1 cellular context compared by ENCODE assay signal in the genomic region with DNA sequence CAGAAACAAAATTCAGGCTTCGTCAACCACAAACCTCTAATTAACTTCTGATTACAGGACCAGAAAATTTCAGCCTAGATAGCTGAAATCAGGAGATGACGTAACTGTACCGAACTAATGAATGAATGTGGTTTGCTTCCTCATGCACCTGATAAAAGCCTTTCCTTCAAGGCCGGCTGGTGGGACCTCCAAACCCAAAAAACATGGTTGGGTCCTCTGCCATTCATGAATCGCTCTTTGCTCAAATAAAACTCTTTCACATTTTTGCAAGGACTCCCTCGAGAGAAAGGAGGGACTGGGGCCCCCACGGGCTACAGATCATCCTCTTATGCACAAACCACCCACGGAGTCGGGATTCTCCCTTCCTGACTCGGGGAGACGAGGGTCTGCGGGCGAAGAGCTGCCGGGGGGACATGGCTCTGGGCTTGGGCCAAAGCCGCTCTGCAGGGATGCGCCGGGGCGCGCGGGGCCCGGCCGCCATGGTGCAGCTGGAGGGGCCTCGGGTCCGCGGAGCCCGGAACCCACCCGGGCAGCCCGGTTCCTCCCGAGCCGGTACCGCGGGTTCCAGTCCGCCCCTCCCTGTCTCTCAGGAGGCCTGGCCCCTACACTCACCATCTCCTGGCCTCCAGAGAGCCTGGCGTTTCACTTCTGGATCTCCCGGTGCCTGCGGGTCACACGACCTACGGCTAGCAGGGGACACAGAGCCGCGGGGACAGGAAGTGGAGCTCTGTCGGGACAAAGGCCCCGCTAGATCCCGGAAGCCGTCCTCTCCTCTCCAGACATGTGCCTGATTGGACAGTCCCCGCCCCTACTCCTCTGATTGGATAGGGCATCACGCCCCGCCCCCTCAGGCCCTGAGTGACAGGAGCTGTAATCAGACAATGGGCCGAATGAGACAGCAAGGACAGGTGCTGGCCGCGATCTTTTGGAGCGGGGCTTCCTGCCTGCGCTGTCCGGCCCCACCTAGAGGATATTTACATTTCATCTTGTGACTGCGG.
TF ChIP-seq lines count a peak whose summit lies in the region.

Gene ZNF195 (minus strand): TSS at position 721 of the 998 bp plus-strand sequence. CDS start 106 bp downstream, at position 615.

TF ChIP-seq in K562, 482 proteins besides CTCF, POLR2A, EP300 and RAD21 (continued from another document and continues in another):
- TF ChIP-seq, protein P1, sequence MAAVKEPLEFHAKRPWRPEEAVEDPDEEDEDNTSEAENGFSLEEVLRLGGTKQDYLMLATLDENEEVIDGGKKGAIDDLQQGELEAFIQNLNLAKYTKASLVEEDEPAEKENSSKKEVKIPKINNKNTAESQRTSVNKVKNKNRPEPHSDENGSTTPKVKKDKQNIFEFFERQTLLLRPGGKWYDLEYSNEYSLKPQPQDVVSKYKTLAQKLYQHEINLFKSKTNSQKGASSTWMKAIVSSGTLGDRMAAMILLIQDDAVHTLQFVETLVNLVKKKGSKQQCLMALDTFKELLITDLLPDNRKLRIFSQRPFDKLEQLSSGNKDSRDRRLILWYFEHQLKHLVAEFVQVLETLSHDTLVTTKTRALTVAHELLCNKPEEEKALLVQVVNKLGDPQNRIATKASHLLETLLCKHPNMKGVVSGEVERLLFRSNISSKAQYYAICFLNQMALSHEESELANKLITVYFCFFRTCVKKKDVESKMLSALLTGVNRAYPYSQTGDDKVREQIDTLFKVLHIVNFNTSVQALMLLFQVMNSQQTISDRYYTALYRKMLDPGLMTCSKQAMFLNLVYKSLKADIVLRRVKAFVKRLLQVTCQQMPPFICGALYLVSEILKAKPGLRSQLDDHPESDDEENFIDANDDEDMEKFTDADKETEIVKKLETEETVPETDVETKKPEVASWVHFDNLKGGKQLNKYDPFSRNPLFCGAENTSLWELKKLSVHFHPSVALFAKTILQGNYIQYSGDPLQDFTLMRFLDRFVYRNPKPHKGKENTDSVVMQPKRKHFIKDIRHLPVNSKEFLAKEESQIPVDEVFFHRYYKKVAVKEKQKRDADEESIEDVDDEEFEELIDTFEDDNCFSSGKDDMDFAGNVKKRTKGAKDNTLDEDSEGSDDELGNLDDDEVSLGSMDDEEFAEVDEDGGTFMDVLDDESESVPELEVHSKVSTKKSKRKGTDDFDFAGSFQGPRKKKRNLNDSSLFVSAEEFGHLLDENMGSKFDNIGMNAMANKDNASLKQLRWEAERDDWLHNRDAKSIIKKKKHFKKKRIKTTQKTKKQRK (IDR thresholded peaks at IDR 0.05; ENCODE audit: borderline replicate concordance, low read depth, low read length) = no peak
- TF ChIP-seq RHOXF2B (CRISPR knock-in tag; conservative IDR thresholded peaks at IDR 0.05) = no peak
- TF ChIP-seq SREBF1 (IDR thresholded peaks at IDR 0.05; ENCODE audit: borderline replicate concordance, low read depth, low read length) = no peak
- TF ChIP-seq ZNF232 (CRISPR knock-in tag; IDR thresholded peaks at IDR 0.05) = peak; percentile 78; the same call in 1 of the 2 replicates
- TF ChIP-seq SMAD3 (CRISPR knock-in tag; conservative IDR thresholded peaks at IDR 0.05) = no peak
- no peak for TF ChIP-seq SMAD2 (IDR thresholded peaks at IDR 0.05; ENCODE audit: low read depth, low read length)
- no peak for TF ChIP-seq CBX5 (IDR thresholded peaks at IDR 0.05; ENCODE audit: borderline replicate concordance, low read depth)
- TF ChIP-seq MEIS2 (IDR thresholded peaks at IDR 0.05; ENCODE audit: partially characterized antibody) = peak; percentile 84
- TF ChIP-seq, protein P2, sequence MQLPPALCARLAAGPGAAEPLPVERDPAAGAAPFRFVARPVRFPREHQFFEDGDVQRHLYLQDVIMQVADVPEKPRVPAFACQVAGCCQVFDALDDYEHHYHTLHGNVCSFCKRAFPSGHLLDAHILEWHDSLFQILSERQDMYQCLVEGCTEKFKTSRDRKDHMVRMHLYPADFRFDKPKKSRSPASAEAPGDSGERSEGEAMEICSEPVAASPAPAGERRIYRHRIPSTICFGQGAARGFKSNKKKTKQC (CRISPR knock-in tag; IDR thresholded peaks at IDR 0.05) = peak; percentile 59; the same call in 1 of the 2 replicates
- TF ChIP-seq BCLAF1 (IDR thresholded peaks at IDR 0.05; ENCODE audit: borderline replicate concordance in 1 of 2, control insufficient read depth in 1 of 2, low read depth in 2 of 2, low read length in 1 of 2) = peak in 1 of 2 experiments; percentile 92; a peak in 2 of 4 replicates
- no peak for TF ChIP-seq TEAD2 (tag; IDR thresholded peaks at IDR 0.05)
- no peak for TF ChIP-seq PHB (CRISPR knock-in tag; IDR thresholded peaks at IDR 0.05)
- TF ChIP-seq SP1 (CRISPR knock-in tag; IDR thresholded peaks at IDR 0.05) = peak; percentile 90
- TF ChIP-seq, protein P3, sequence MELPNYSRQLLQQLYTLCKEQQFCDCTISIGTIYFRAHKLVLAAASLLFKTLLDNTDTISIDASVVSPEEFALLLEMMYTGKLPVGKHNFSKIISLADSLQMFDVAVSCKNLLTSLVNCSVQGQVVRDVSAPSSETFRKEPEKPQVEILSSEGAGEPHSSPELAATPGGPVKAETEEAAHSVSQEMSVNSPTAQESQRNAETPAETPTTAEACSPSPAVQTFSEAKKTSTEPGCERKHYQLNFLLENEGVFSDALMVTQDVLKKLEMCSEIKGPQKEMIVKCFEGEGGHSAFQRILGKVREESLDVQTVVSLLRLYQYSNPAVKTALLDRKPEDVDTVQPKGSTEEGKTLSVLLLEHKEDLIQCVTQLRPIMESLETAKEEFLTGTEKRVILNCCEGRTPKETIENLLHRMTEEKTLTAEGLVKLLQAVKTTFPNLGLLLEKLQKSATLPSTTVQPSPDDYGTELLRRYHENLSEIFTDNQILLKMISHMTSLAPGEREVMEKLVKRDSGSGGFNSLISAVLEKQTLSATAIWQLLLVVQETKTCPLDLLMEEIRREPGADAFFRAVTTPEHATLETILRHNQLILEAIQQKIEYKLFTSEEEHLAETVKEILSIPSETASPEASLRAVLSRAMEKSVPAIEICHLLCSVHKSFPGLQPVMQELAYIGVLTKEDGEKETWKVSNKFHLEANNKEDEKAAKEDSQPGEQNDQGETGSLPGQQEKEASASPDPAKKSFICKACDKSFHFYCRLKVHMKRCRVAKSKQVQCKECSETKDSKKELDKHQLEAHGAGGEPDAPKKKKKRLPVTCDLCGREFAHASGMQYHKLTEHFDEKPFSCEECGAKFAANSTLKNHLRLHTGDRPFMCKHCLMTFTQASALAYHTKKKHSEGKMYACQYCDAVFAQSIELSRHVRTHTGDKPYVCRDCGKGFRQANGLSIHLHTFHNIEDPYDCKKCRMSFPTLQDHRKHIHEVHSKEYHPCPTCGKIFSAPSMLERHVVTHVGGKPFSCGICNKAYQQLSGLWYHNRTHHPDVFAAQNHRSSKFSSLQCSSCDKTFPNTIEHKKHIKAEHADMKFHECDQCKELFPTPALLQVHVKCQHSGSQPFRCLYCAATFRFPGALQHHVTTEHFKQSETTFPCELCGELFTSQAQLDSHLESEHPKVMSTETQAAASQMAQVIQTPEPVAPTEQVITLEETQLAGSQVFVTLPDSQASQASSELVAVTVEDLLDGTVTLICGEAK (IDR thresholded peaks at IDR 0.05) = peak; percentile 98
- TF ChIP-seq, protein P3 (CRISPR knock-in tag; IDR thresholded peaks at IDR 0.05) = no peak
- peak; percentile 92 for TF ChIP-seq TAF1 (IDR thresholded peaks at IDR 0.05; ENCODE audit: control insufficient read depth, extremely low read depth, insufficient read depth, low read length, severe bottlenecking)
- no peak for TF ChIP-seq THAP7 (CRISPR knock-in tag; IDR thresholded peaks at IDR 0.05)
- TF ChIP-seq, protein P4, sequence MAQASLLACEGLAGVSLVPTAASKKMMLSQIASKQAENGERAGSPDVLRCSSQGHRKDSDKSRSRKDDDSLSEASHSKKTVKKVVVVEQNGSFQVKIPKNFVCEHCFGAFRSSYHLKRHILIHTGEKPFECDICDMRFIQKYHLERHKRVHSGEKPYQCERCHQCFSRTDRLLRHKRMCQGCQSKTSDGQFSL (CRISPR knock-in tag; IDR thresholded peaks at IDR 0.05) = no peak
- TF ChIP-seq, protein P4 (tag; IDR thresholded peaks at IDR 0.05) = no peak; a peak in 1 of 4 replicates
- no peak for TF ChIP-seq ARID2 (IDR thresholded peaks at IDR 0.05)
- TF ChIP-seq, protein P5, sequence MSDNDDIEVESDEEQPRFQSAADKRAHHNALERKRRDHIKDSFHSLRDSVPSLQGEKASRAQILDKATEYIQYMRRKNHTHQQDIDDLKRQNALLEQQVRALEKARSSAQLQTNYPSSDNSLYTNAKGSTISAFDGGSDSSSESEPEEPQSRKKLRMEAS (CRISPR knock-in tag; IDR thresholded peaks at IDR 0.05) = peak; percentile 76
- peak; percentile 59 for TF ChIP-seq EGR1 (conservative IDR thresholded peaks at IDR 0.05)
- TF ChIP-seq TFAM (CRISPR knock-in tag; conservative IDR thresholded peaks at IDR 0.05) = no peak
- TF ChIP-seq ZNF717 (CRISPR knock-in tag; IDR thresholded peaks at IDR 0.05) = no peak
- no peak for TF ChIP-seq RFX5 (IDR thresholded peaks at IDR 0.05; ENCODE audit: low read depth, low read length)
